In genomic region chr17:58755577-58756245, GRCh38 we compare ENCODE assay signal across 8 cellular contexts. TPM values are rescaled to one million over a fixed set of nuclear protein-coding genes. Genes with fewer than 3 reads are reported as not detected.
A peak's percentile ranks its signal among the peaks of the same experiment; 100 is the strongest.
DNase-seq lines count a peak whose midpoint lies in the region; TF ChIP-seq lines count a peak whose summit lies in the region.

Gene PPM1E (plus strand): TSS chr17:58755854.

- peaks cover 11% of the 10 kb centered on the region for H3K4me1 Mint-ChIP-seq in activated CD4-positive, alpha-beta T cell treated with anti-CD3 and anti-CD28 coated beads, Interleukin-2, amount 10 ng/mL, durations not matched to agents 7 days and 5 days

- TF ChIP-seq CTCF in dorsolateral prefrontal cortex (IDR thresholded peaks at IDR 0.05 in 54 of 56, conservative IDR thresholded peaks at IDR 0.05 in 2 of 56; ENCODE audit: low read depth in 1 of 56, partially characterized antibody in 56 of 56) (no peak), lower leg skin (IDR thresholded peaks at IDR 0.05) (no peak)

- POLR2A ChIA-PET in activated CD4-positive, alpha-beta T cell treated with anti-CD3 and anti-CD28 coated beads, Interleukin-2, amount 10 ng/mL, durations not matched to agents 7 days and 5 days (lab: Charles Lee) = no interaction called here

- peak within 1 kb of the TSS; percentile 79 for H3K4me3 Mint-ChIP-seq in activated CD4-positive, alpha-beta T cell treated with anti-CD3 and anti-CD28 coated beads, Interleukin-2, amount 10 ng/mL, durations not matched to agents 7 days and 5 days

- H3K9me3 Mint-ChIP-seq in activated CD4-positive, alpha-beta T cell treated with anti-CD3 and anti-CD28 coated beads, Interleukin-2, amount 10 ng/mL, durations not matched to agents 7 days and 5 days = no peaks in the 10 kb centered on the region

- H3K27me3 Mint-ChIP-seq in activated CD4-positive, alpha-beta T cell treated with anti-CD3 and anti-CD28 coated beads, Interleukin-2, amount 10 ng/mL, durations not matched to agents 7 days and 5 days = peaks cover 73% of the 10 kb centered on the region

- 2 to 8% methylated on average over 9 to 41 of the region's 71 CpGs for WGBS in lower leg skin, 2 donors

- H3K27ac Mint-ChIP-seq in activated CD4-positive, alpha-beta T cell treated with anti-CD3 and anti-CD28 coated beads, Interleukin-2, amount 10 ng/mL, durations not matched to agents 7 days and 5 days = no peak within 1 kb of the TSS

- peak within 1 kb of the TSS in 38 of 59 donors; percentile 2 to 84 (median 48) for H3K27ac ChIP-seq in dorsolateral prefrontal cortex

- peaks cover 2% of the 10 kb centered on the region for H3K36me3 Mint-ChIP-seq in activated CD4-positive, alpha-beta T cell treated with anti-CD3 and anti-CD28 coated beads, Interleukin-2, amount 10 ng/mL, durations not matched to agents 7 days and 5 days (ENCODE audit: low read depth)

- no peak for TF ChIP-seq POLR2A in lower leg skin (IDR thresholded peaks at IDR 0.05)

- peak within 1 kb of the TSS; percentile 45 to 90 (median 71) for H3K4me3 ChIP-seq in dorsolateral prefrontal cortex
- peak within 1 kb of the TSS; percentile 48 for H3K4me3 ChIP-seq in lower leg skin (ENCODE audit: low read depth, poor library complexity, severe bottlenecking)

- H3K27me3 ChIP-seq in dorsolateral prefrontal cortex = peaks cover 0 to 10% (median 0%) of the 10 kb centered on the region in 45 donors

- CTCF ChIA-PET in activated CD4-positive, alpha-beta T cell treated with anti-CD3 and anti-CD28 coated beads, Interleukin-2, amount 10 ng/mL, durations not matched to agents 7 days and 5 days (lab: Charles Lee) = interaction anchor here (2.3 kb wide), 1 partner anchor 10 kb away, joined by 7 read pairs; no protein-coding TSS in a partner anchor

- DNase-seq in AG08396 (ENCODE audit: low spot score) (peak; percentile 76), H4 (ENCODE audit: low spot score) (peak; percentile 42), NCI-H2227 treated with DMSO at 0.1 percent for 48 hours (lab: John Stamatoyannopoulos, UW) (peak; percentile 99), dorsolateral prefrontal cortex (peak in 9 of 10 donors; percentile 26 to 77 (median 56)), lower leg skin (ENCODE audit: low spot score in 2 of 2) (no peak), mesenteric fat pad (ENCODE audit: low spot score) (no peak)
- DNase-seq in activated CD4-positive, alpha-beta T cell treated with anti-CD3 and anti-CD28 coated beads, Interleukin-2, amount 10 ng/mL, durations not matched to agents 7 days and 5 days = peak; percentile 51
- DNase-seq in stimulated activated CD4-positive, alpha-beta T cell treated with anti-CD3 and anti-CD28 coated beads, Interleukin-4, amount 100 ng/mL, for 4 hours = peak; percentile 32 to 45

- intact Hi-C loops in dorsolateral prefrontal cortex (cut with DNase I) = no loop called here
- intact Hi-C loops in lower leg skin (cut with DNase I; ENCODE audit: low total_unique reads) = no loop called here

RNA-seq across cellular contexts. Expression of gene PPM1E, which starts in this region (rescaled TPM):
- 0.88 and 3.1 TPM in 2 replicates for total RNA-seq in H4 (2014; rRNA removed; shearing (Covaris generic))
- total RNA-seq in activated CD4-positive, alpha-beta T cell treated with anti-CD3 and anti-CD28 coated beads, Interleukin-2, amount 10 ng/mL, durations not matched to agents 7 days and 5 days = not detected
- total RNA-seq in dorsolateral prefrontal cortex (10 to 100 TPM in 117 of 120 experiments, 1 to 10 TPM in 3; 6.3 to 31.2 (median 22.8) TPM), lower leg skin (under 1 TPM in 3 of 4 donors, not detected in 1; 0.06 to 0.21 (median 0.15) TPM), mesenteric fat pad (0.13 TPM)

Comparison
In these comparisons a context has a peak if more than half of its experiments do, and no peak if none do; other contexts are left out.
1. Peak in DNase-seq in activated CD4-positive, alpha-beta T cell treated with anti-CD3 and anti-CD28 coated beads, Interleukin-2, amount 10 ng/mL, durations not matched to agents 7 days and 5 days; RNA of the gene not detected or under 1 TPM.
2. DNase-seq: peak in AG08396 (single experiment), H4 (single experiment), NCI-H2227 treated with DMSO at 0.1 percent for 48 hours (single experiment), dorsolateral prefrontal cortex (9 of 10) and stimulated activated CD4-positive, alpha-beta T cell treated with anti-CD3 and anti-CD28 coated beads, Interleukin-4, amount 100 ng/mL, for 4 hours (2 of 2); none in lower leg skin (0 of 2) and mesenteric fat pad (single experiment).